18 cellular contexts compared by ENCODE assay signal in genomic region chr1:214537219-214537618, GRCh38. TPM values are rescaled to one million over a fixed set of nuclear protein-coding genes. Genes with fewer than 3 reads are reported as not detected.
DNase-seq lines count a peak whose midpoint lies in the region; ATAC-seq, FAIRE-seq and TF ChIP-seq lines count a peak whose summit lies in the region.
"Had no signal": no experiment of that assay in that cellular context is flagged by ENCODE, and none has a peak within 500 bp of the region (broad histone marks: within the 10 kb centered on the region; RNA-seq: fewer than 3 reads in every experiment).

No MANE protein-coding gene starts in this region.

- H3K9me1 ChIP-seq in keratinocyte (ENCODE audit: control insufficient read depth, extremely low read depth, insufficient read depth, low read length): peaks cover 10% of the 10 kb centered on the region

- H3K4me1 ChIP-seq in keratinocyte (ENCODE audit: control insufficient read depth, extremely low read depth, insufficient read depth, low read length): peaks cover 37% of the 10 kb centered on the region
- H3K4me1 ChIP-seq: BE2C, right lobe of liver, uterus had no signal

- peaks cover 33% of the 10 kb centered on the region for H4K20me1 ChIP-seq in keratinocyte (ENCODE audit: control insufficient read depth, extremely low read depth, insufficient read depth, low read length)

- H2AFZ ChIP-seq in keratinocyte (ENCODE audit: control insufficient read depth, low read length): no peak overlapping the region

- no peaks in the 10 kb centered on the region for H3K27me3 ChIP-seq in keratinocyte (ENCODE audit: control insufficient read depth, extremely low read depth, insufficient read depth, low read length)
- H3K27me3 ChIP-seq: right lobe of liver, uterus had no signal

- dilution Hi-C loops in keratinocyte (cut with MboI; ENCODE audit: extremely low pct_ligation_motif_present, low sequenced_read_pairs): no loop called here

- no peak overlapping the region for H3K4me3 ChIP-seq in keratinocyte (ENCODE audit: control insufficient read depth in 2 of 3, extremely low read depth in 1 of 3, insufficient read depth in 2 of 3, low read depth in 1 of 3, low read length in 3 of 3)
- H3K4me3 ChIP-seq: lower lobe of right lung, right lobe of liver, uterus had no signal

- peak; percentile 85 for FAIRE-seq in keratinocyte (lab: Jason Lieb, UNC)

- H3K36me3 ChIP-seq in keratinocyte (ENCODE audit: control insufficient read depth in 2 of 2, extremely low read depth in 1 of 2, insufficient read depth in 2 of 2, low read length in 2 of 2): peaks cover 10 to 11% of the 10 kb centered on the region in 2 experiments
- H3K36me3 ChIP-seq: BE2C, lower lobe of right lung, right lobe of liver, uterus had no signal

- ATAC-seq in SK-N-SH treated with all-trans-retinoic acid at 6 μM for 48 hours: peak; percentile 39
- ATAC-seq in HG03196 (IDR thresholded peaks at IDR 0.05; ENCODE audit: unreplicated experiment): no peak
- ATAC-seq: right lobe of liver; stimulated activated naive B cell treated with anti-CD40 and anti-IgM and Interleukin-4, amounts not matched to agents 10 μg/mL and 1 μg/mL and 100 μg/mL, for 72 hours; WTC11 had no signal

- H3K9ac ChIP-seq in keratinocyte (ENCODE audit: control insufficient read depth, extremely low read depth, insufficient read depth, low read length): no peak overlapping the region

- DNase-seq in EH (ENCODE audit: low read depth) (peak; percentile 54), NCI-H1694 (lab: John Stamatoyannopoulos, UW) (peak; percentile 10), keratinocyte (ENCODE audit: low read depth, low spot score) (no peak), activated gamma-delta T cell (lab: John Stamatoyannopoulos, UW) (no peak)
- DNase-seq in activated CD8-positive, alpha-beta memory T cell treated with anti-CD3 and anti-CD28 coated beads, Interleukin-2, amount 50 U/mL, for 48 hours: no peak
- DNase-seq in activated CD4-positive, alpha-beta T cell treated with anti-CD3 and anti-CD28 coated beads, Interleukin-2, amount 50 U/mL, for 4 hours: no peak
- DNase-seq: activated naive CD4-positive, alpha-beta T cell treated with anti-CD3 and anti-CD28 coated beads, Interleukin-2, amount 50 U/mL, for 16 hours; BE2C; hippocampal formation; lower lobe of right lung; NCI-H146; nephron progenitor cell; right lobe of liver; stimulated activated naive B cell treated with anti-CD40 and anti-IgM and Interleukin-4, amounts not matched to agents 10 μg/mL and 1 μg/mL and 100 μg/mL, for 72 hours; uterus had no signal

- H3K27ac ChIP-seq in keratinocyte (ENCODE audit: control insufficient read depth, insufficient read depth, low read length): no peak overlapping the region
- H3K27ac ChIP-seq: lower lobe of right lung, right lobe of liver, uterus had no signal

- H3K4me2 ChIP-seq in keratinocyte (ENCODE audit: control insufficient read depth, extremely low read depth, insufficient read depth, low read depth, low read length): peak overlapping the region; percentile 33

- no peak for TF ChIP-seq CTCF in keratinocyte (optimal IDR thresholded peaks at IDR 0.05 in 1 of 3, IDR thresholded peaks at IDR 0.05 in 1 of 3, conservative IDR thresholded peaks at IDR 0.05 in 1 of 3; ENCODE audit: extremely low read depth in 1 of 3, insufficient read depth in 2 of 3, low read length in 3 of 3)

- H3K79me2 ChIP-seq in keratinocyte (ENCODE audit: control insufficient read depth, insufficient read depth, low read length): peaks cover 96% of the 10 kb centered on the region

- H3K9me3 ChIP-seq in keratinocyte (ENCODE audit: control insufficient read depth, low read depth, low read length): no peaks in the 10 kb centered on the region
- H3K9me3 ChIP-seq: BE2C, lower lobe of right lung, right lobe of liver, uterus had no signal

TF ChIP-seq in SK-N-SH treated with all-trans-retinoic acid at 6 μM for 48 hours, 23 proteins besides CTCF, POLR2A, EP300 and RAD21:
- no peak for TF ChIP-seq GLIS3 (CRISPR knock-in tag; IDR thresholded peaks at IDR 0.05)
- TF ChIP-seq, protein P1, sequence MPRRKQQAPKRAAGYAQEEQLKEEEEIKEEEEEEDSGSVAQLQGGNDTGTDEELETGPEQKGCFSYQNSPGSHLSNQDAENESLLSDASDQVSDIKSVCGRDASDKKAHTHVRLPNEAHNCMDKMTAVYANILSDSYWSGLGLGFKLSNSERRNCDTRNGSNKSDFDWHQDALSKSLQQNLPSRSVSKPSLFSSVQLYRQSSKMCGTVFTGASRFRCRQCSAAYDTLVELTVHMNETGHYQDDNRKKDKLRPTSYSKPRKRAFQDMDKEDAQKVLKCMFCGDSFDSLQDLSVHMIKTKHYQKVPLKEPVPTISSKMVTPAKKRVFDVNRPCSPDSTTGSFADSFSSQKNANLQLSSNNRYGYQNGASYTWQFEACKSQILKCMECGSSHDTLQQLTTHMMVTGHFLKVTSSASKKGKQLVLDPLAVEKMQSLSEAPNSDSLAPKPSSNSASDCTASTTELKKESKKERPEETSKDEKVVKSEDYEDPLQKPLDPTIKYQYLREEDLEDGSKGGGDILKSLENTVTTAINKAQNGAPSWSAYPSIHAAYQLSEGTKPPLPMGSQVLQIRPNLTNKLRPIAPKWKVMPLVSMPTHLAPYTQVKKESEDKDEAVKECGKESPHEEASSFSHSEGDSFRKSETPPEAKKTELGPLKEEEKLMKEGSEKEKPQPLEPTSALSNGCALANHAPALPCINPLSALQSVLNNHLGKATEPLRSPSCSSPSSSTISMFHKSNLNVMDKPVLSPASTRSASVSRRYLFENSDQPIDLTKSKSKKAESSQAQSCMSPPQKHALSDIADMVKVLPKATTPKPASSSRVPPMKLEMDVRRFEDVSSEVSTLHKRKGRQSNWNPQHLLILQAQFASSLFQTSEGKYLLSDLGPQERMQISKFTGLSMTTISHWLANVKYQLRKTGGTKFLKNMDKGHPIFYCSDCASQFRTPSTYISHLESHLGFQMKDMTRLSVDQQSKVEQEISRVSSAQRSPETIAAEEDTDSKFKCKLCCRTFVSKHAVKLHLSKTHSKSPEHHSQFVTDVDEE (CRISPR knock-in tag; IDR thresholded peaks at IDR 0.05): no peak
- no peak for TF ChIP-seq ARNTL (CRISPR knock-in tag; IDR thresholded peaks at IDR 0.05; ENCODE audit: borderline replicate concordance, low read depth)
- no peak for TF ChIP-seq ESRRG (CRISPR knock-in tag; IDR thresholded peaks at IDR 0.05)
- no peak for TF ChIP-seq TCF4 (CRISPR knock-in tag; IDR thresholded peaks at IDR 0.05; ENCODE audit: borderline replicate concordance)
- TF ChIP-seq ISL1 (CRISPR knock-in tag; IDR thresholded peaks at IDR 0.05): no peak
- no peak for TF ChIP-seq OSR1 (CRISPR knock-in tag; IDR thresholded peaks at IDR 0.05)
- no peak for TF ChIP-seq ZFP30 (CRISPR knock-in tag; IDR thresholded peaks at IDR 0.05)

RNA-seq across cellular contexts. Expression of gene PTPN14, which starts 14.2 kb away (rescaled TPM):
- 28.0 to 59.9 TPM (median 29.9 TPM) in 3 replicates for polyA plus RNA-seq in keratinocyte
- polyA plus RNA-seq in keratinocyte (2011; ENCODE audit: low read depth): 16.1 TPM
- polyA plus RNA-seq in keratinocyte (2011; cell fraction: cytosol; rRNA removed): 22.9 and 31.8 TPM in 2 replicates
- polyA plus RNA-seq in keratinocyte (2011; cell fraction: nucleus; rRNA removed): 67.8 and 76.2 TPM in 2 replicates
- polyA plus RNA-seq in keratinocyte (2012; ENCODE audit: low replicate concordance): 23.6 and 44.7 TPM in 2 replicates
- polyA minus RNA-seq in keratinocyte: 115 to 156 TPM (median 131 TPM) in 3 replicates
- polyA minus RNA-seq in keratinocyte (2011; cell fraction: cytosol; rRNA and poly(A)+ RNA removed): 92.3 TPM
- 167 and 251 TPM in 2 replicates for polyA minus RNA-seq in keratinocyte (2011; cell fraction: nucleus; rRNA and poly(A)+ RNA removed)

Comparison
In these comparisons a context has a peak if more than half of its experiments do, and no peak if none do; other contexts are left out.
1. DNase-seq: peak in EH (single experiment) and NCI-H1694 (single experiment); none in keratinocyte (single experiment), activated CD8-positive, alpha-beta memory T cell treated with anti-CD3 and anti-CD28 coated beads, Interleukin-2, amount 50 U/mL, for 48 hours (single experiment), activated CD4-positive, alpha-beta T cell treated with anti-CD3 and anti-CD28 coated beads, Interleukin-2, amount 50 U/mL, for 4 hours (0 of 2) and activated gamma-delta T cell (single experiment).